Comparison of ENCODE assay signal across 24 cellular contexts in the genomic region with DNA sequence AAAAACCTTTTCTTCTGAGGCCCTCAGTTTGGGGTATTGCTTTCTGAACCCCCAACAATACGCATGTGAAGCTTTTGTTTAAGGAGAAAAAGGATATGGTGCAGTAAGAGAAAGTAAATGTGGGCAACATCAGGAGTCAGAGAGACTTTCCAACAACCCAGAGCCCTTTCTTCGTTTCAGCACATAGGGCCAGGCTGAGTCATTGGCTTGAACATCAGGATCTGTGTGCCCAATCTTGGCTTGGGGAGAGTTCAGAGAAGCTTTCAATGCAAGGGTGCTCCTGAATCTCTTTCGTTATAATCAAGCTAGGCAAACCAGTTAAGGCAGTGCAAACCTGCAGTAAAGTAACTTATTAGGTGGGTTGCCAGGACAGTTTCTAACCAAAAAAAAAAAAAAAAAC.
"Had no signal": no experiment of that assay in that cellular context is flagged by ENCODE, and none has a peak within 500 bp of the region (broad histone marks: within the 10 kb centered on the region; RNA-seq: fewer than 3 reads in every experiment).

No MANE protein-coding gene starts in this region.

- DNase-seq: activated CD4-positive, alpha-beta T cell treated with anti-CD3 and anti-CD28 coated beads, Interleukin-2, amount 10 ng/mL, durations not matched to agents 7 days and 5 days; activated CD4-positive, CD25-positive, alpha-beta regulatory T cell treated with anti-CD3 and anti-CD28 coated beads, Interleukin-2, amount 50 U/mL, for 72 hours; activated CD8-positive, alpha-beta memory T cell treated with anti-CD3 and anti-CD28 coated beads, Interleukin-2, amount 10 ng/mL, durations not matched to agents 7 days and 5 days; activated CD8-positive, alpha-beta T cell treated with anti-CD3 and anti-CD28 coated beads for 36 hours; activated effector memory CD4-positive, alpha-beta T cell treated with anti-CD3 and anti-CD28 coated beads, Interleukin-2, amount 50 U/mL, for 16 hours; activated naive CD4-positive, alpha-beta T cell treated with anti-CD3 and anti-CD28 coated beads, Interleukin-2, amount 10 ng/mL, durations not matched to agents 7 days and 5 days; activated T-cell treated with anti-CD3 and anti-CD28 coated beads for 4 hours; amygdala; caudate nucleus; dermis blood vessel endothelial cell; effector CD8-positive, alpha-beta T cell; immature natural killer cell; left ventricle myocardium inferior; naive thymus-derived CD8-positive, alpha-beta T cell; posterior cingulate gyrus; stimulated activated CD4-positive, alpha-beta T cell treated with anti-CD3 and anti-CD28 coated beads, Interleukin-4, amount 100 ng/mL, for 24 hours; stimulated activated naive CD4-positive, alpha-beta T cell treated with Interleukin-2 at 50 U/mL for 16 hours; T-cell; upper lobe of left lung; WERI-Rb-1 had no signal

- H3K4me3 ChIP-seq: esophagus muscularis mucosa, hepatocyte, left ventricle myocardium inferior, neural progenitor cell, thoracic aorta, upper lobe of left lung had no signal

- ATAC-seq: activated CD8-positive, alpha-beta memory T cell treated with anti-CD3 and anti-CD28 coated beads, Interleukin-2, amount 10 ng/mL, durations not matched to agents 7 days and 5 days; activated CD8-positive, alpha-beta T cell treated with anti-CD3 and anti-CD28 coated beads for 36 hours; naive thymus-derived CD8-positive, alpha-beta T cell; T-cell had no signal

- H3K27me3 ChIP-seq: esophagus muscularis mucosa, hepatocyte, neural progenitor cell, upper lobe of left lung had no signal

- H3K9me3 ChIP-seq: esophagus muscularis mucosa, left ventricle myocardium inferior, thoracic aorta, upper lobe of left lung had no signal

- H3K36me3 ChIP-seq: esophagus muscularis mucosa, left ventricle myocardium inferior, neural progenitor cell, thoracic aorta, upper lobe of left lung, WERI-Rb-1 had no signal

- H3K27ac ChIP-seq: esophagus muscularis mucosa, hepatocyte, left ventricle myocardium inferior, neural progenitor cell, thoracic aorta, upper lobe of left lung, WERI-Rb-1 had no signal

- H3K4me1 ChIP-seq: esophagus muscularis mucosa, left ventricle myocardium inferior, neural progenitor cell, upper lobe of left lung had no signal
